Comparison of ENCODE assay signal across 8 cellular contexts in the genomic region with DNA sequence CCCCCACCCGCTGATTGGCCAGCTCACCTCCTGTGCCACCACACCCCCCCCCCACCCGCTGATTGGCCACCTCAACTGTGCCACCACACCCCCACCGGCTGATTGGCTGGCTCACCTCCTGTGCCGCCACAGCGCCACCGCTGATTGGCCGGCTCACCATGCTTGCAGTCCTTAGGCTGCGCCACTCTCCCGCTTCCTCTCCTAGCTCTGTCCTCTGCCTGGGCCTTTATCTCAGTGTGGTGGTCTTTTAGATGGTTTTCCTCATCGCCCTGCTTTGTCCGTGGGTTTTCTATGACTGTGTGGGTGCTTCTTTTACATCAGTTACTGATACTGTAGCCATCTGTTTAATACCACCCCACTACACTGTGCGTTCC. TPM values are rescaled to one million over a fixed set of nuclear protein-coding genes. Genes with fewer than 3 reads are reported as not detected.
DNase-seq lines count a peak whose midpoint lies in the region; ATAC-seq and TF ChIP-seq lines count a peak whose summit lies in the region.
"Not testable (repeated sequence)": the region's sequence is repeated elsewhere in the genome, so short reads cannot be mapped to it uniquely, and the experiment has no call there.

No MANE protein-coding gene starts in this region.

- H3K4me3 Mint-ChIP-seq in T-helper 17 cell, memory B cell: not testable (repeated sequence)

- not testable (repeated sequence) for DNase-seq in T-helper 17 cell; memory B cell (ENCODE audit: low spot score in 2 of 2)
- DNase-seq in mammary epithelial cell (peak; percentile 64), cardiac muscle cell (ENCODE audit: low read depth in 1 of 2, low spot score in 1 of 2) (peak in 1 of 2 donors; percentile 47), islet precursor cell (peak; percentile 85), tibial artery (peak; percentile 14 to 33)

- H3K9me3 ChIP-seq in ES-I3 (ENCODE audit: control insufficient read depth, insufficient read depth, low read length); T-helper 17 cell (ENCODE audit: control insufficient read depth, low read length, poor library complexity, severe bottlenecking); mammary epithelial cell (replicated peaks; ENCODE audit: insufficient read depth, low read length); esophagus (ENCODE audit: control insufficient read depth in 2 of 2, insufficient read depth in 1 of 2, low read depth in 1 of 2, low read length in 1 of 2); cardiac muscle cell (ENCODE audit: low read depth); tibial artery: not testable (repeated sequence)

- not testable (repeated sequence) for H3K27me3 Mint-ChIP-seq in T-helper 17 cell, memory B cell

- H3K27ac Mint-ChIP-seq in T-helper 17 cell (peak overlapping the region; percentile 6), memory B cell (peak overlapping the region; percentile 89)

- in situ Hi-C loops in mammary epithelial cell (cut with MboI; ENCODE audit: low sequenced_read_pairs in 2 of 2), result loop anchor here in 1 of 2 donors (5.0 kb wide), 1 partner anchor 191 kb away; no protein-coding TSS in a partner anchor

- BruUV-seq in mammary epithelial cell (replicated peaks; lab: Mats Ljungman, UMichigan), result not testable (repeated sequence)

- not testable (repeated sequence) for H3K27me3 ChIP-seq in mammary epithelial cell (ENCODE audit: insufficient read depth, low read length); esophagus (ENCODE audit: control insufficient read depth in 1 of 2, insufficient read depth in 2 of 2, low read length in 2 of 2); cardiac muscle cell; tibial artery

- not testable (repeated sequence) for H4K20me1 ChIP-seq in mammary epithelial cell (ENCODE audit: insufficient read depth, low read length)

- CTCF ChIA-PET in mammary epithelial cell (lab: Charles Lee; ENCODE audit: low non-redundant PET), result interaction anchor here (1.2 kb wide), 1 partner anchor 190 kb away, joined by 5 read pairs; no protein-coding TSS in a partner anchor

- TF ChIP-seq CTCF in mammary epithelial cell (conservative IDR thresholded peaks at IDR 0.05 in 1 of 2, IDR thresholded peaks at IDR 0.05 in 1 of 2; ENCODE audit: extremely low read depth in 1 of 2, insufficient read depth in 1 of 2, low read depth in 1 of 2, low read length in 2 of 2); cardiac muscle cell (IDR thresholded peaks at IDR 0.05; ENCODE audit: low read depth, low read length); tibial artery (IDR thresholded peaks at IDR 0.05): not testable (repeated sequence)

- ATAC-seq in T-helper 17 cell; memory B cell (ENCODE audit: low read depth): not testable (repeated sequence)

- H3K9ac ChIP-seq in ES-I3 (ENCODE audit: low read depth, low read length), result peak overlapping the region; percentile 36; the same call in 1 of the 2 replicates
- not testable (repeated sequence) for H3K9ac ChIP-seq in mammary epithelial cell (ENCODE audit: insufficient read depth, low read length)

- peaks cover 25% of the 10 kb centered on the region for H3K79me2 ChIP-seq in mammary epithelial cell (ENCODE audit: insufficient read depth, low read length)

- peak overlapping the region in 2 of 3 experiments; percentile 1 to 24 for H3K4me3 ChIP-seq in mammary epithelial cell (replicated peaks in 1 of 3; ENCODE audit: insufficient read depth in 1 of 3, low read depth in 2 of 3, low read length in 3 of 3)
- H3K4me3 ChIP-seq in esophagus (ENCODE audit: low read depth in 1 of 2, low read length in 2 of 2); cardiac muscle cell; tibial artery: not testable (repeated sequence)

- dilution Hi-C loops in mammary epithelial cell (cut with HindIII; ENCODE audit: low sequenced_read_pairs), result not testable (repeated sequence)

- not testable (repeated sequence) for H3K9me3 Mint-ChIP-seq in memory B cell

- H2AFZ ChIP-seq in mammary epithelial cell (ENCODE audit: low read depth, low read length), result not testable (repeated sequence)

- H3K27ac ChIP-seq in mammary epithelial cell (ENCODE audit: insufficient read depth, low read depth, low read length); tibial artery: not testable (repeated sequence)
- H3K27ac ChIP-seq in esophagus (ENCODE audit: low read depth in 2 of 2, low read length in 1 of 2), result peak overlapping the region; percentile 10 to 84
- peak overlapping the region; percentile 39 for H3K27ac ChIP-seq in cardiac muscle cell

- WGBS in mammary epithelial cell (ENCODE audit: low coverage, missing lambda C conversion rate), result 50% methylated on average over 5 of the region's 12 CpGs
- 62 to 69% methylated on average over 9 to 10 of the region's 12 CpGs for WGBS in esophagus, 2 donors

- H3K4me1 Mint-ChIP-seq in T-helper 17 cell, memory B cell: not testable (repeated sequence)

- intact Hi-C loops in mammary epithelial cell (cut with micrococcal nuclease); tibial artery (cut with DNase I; ENCODE audit: low total_unique reads): not testable (repeated sequence)

- peak overlapping the region; percentile 85 for H3K4me2 ChIP-seq in mammary epithelial cell (ENCODE audit: insufficient read depth, low read depth, low read length)

- H3K36me3 Mint-ChIP-seq in T-helper 17 cell (ENCODE audit: low read depth), result not testable (repeated sequence)
- peaks cover 18% of the 10 kb centered on the region for H3K36me3 Mint-ChIP-seq in memory B cell

- H3K36me3 ChIP-seq in ES-I3 (ENCODE audit: insufficient read depth, low read length) (peaks cover 15% of the 10 kb centered on the region; the same call in 1 of the 2 replicates), esophagus (ENCODE audit: control insufficient read depth in 2 of 2, insufficient read depth in 2 of 2, low read length in 1 of 2) (peaks cover 5 to 15% of the 10 kb centered on the region in 2 donors), tibial artery (peaks cover 33 to 63% (median 48%) of the 10 kb centered on the region in 3 donors)
- H3K36me3 ChIP-seq in mammary epithelial cell (ENCODE audit: insufficient read depth, low read length); cardiac muscle cell: not testable (repeated sequence)

- H3K4me1 ChIP-seq in ES-I3 (ENCODE audit: insufficient read depth, low read length), result peaks cover 15% of the 10 kb centered on the region; the same call in 1 of the 2 replicates
- H3K4me1 ChIP-seq in mammary epithelial cell (ENCODE audit: insufficient read depth, low read length), result peaks cover 39% of the 10 kb centered on the region
- H3K4me1 ChIP-seq in esophagus (ENCODE audit: control insufficient read depth in 2 of 2, insufficient read depth in 2 of 2, low read length in 1 of 2); cardiac muscle cell (ENCODE audit: low read depth): not testable (repeated sequence)
- peaks cover 0 to 24% (median 8%) of the 10 kb centered on the region in 4 donors for H3K4me1 ChIP-seq in tibial artery

RNA-seq across cellular contexts. Expression of gene MRM3, which starts 8.7 kb away (rescaled TPM):
- 10 to 100 TPM; 28.1 to 29.6 TPM for total RNA-seq in T-helper 17 cell
- total RNA-seq in mammary epithelial cell, result 10 to 100 TPM; 14.6 to 15.3 TPM
- 11.8 TPM for polyA plus RNA-seq in mammary epithelial cell
- polyA minus RNA-seq in mammary epithelial cell, result 2.7 TPM
- 10 to 100 TPM in 1 of 2 donors, 1 to 10 TPM in 1; 7.6 to 14.6 TPM for polyA plus RNA-seq in esophagus
- 24.8 and 26.4 TPM in 2 replicates for total RNA-seq in cardiac muscle cell
- 28.1 and 35.7 TPM in 2 replicates for polyA plus RNA-seq in cardiac muscle cell

RNA-seq across cellular contexts. Expression of gene GLOD4, which starts 8.8 kb away (rescaled TPM):
- total RNA-seq in T-helper 17 cell, result 10 to 100 TPM; 60.6 to 64.8 TPM
- total RNA-seq in mammary epithelial cell, result 10 to 100 TPM; 33.3 to 62.7 TPM
- 37.9 TPM for polyA plus RNA-seq in mammary epithelial cell
- 25.1 TPM for polyA minus RNA-seq in mammary epithelial cell
- polyA plus RNA-seq in esophagus, result 10 to 100 TPM; 20.8 to 34.3 TPM
- total RNA-seq in cardiac muscle cell, result 85.3 and 151 TPM in 2 replicates
- 76.8 and 83.7 TPM in 2 replicates for polyA plus RNA-seq in cardiac muscle cell

RNA-seq across cellular contexts. Expression of gene GEMIN4, which starts 38.8 kb away (rescaled TPM):
- total RNA-seq in T-helper 17 cell, result 10 to 100 TPM; 11.5 to 13.4 TPM
- 10 to 100 TPM; 17.0 to 31.4 TPM for total RNA-seq in mammary epithelial cell
- 31.1 TPM for polyA plus RNA-seq in mammary epithelial cell
- polyA minus RNA-seq in mammary epithelial cell, result 102 TPM
- polyA plus RNA-seq in esophagus, result 10 to 100 TPM in 1 of 2 donors, 1 to 10 TPM in 1; 7.0 to 12.8 TPM
- 16.4 and 24.8 TPM in 2 replicates for total RNA-seq in cardiac muscle cell
- 23.7 and 42.6 TPM in 2 replicates for polyA plus RNA-seq in cardiac muscle cell

RNA-seq across cellular contexts. Expression of gene TLCD3A, which starts 58.5 kb away (rescaled TPM):
- 1 to 10 TPM in 1 of 2 donors, under 1 TPM in 1; 0.85 to 1.8 TPM for total RNA-seq in T-helper 17 cell
- total RNA-seq in mammary epithelial cell, result 10 to 100 TPM; 24.2 to 41.1 TPM
- 62.5 TPM for polyA plus RNA-seq in mammary epithelial cell
- 86.8 TPM for polyA minus RNA-seq in mammary epithelial cell
- 10 to 100 TPM; 11.0 to 18.9 TPM for polyA plus RNA-seq in esophagus
- 15.4 and 16.4 TPM in 2 replicates for total RNA-seq in cardiac muscle cell
- polyA plus RNA-seq in cardiac muscle cell, result 20.3 and 27.0 TPM in 2 replicates
